In the genomic region with DNA sequence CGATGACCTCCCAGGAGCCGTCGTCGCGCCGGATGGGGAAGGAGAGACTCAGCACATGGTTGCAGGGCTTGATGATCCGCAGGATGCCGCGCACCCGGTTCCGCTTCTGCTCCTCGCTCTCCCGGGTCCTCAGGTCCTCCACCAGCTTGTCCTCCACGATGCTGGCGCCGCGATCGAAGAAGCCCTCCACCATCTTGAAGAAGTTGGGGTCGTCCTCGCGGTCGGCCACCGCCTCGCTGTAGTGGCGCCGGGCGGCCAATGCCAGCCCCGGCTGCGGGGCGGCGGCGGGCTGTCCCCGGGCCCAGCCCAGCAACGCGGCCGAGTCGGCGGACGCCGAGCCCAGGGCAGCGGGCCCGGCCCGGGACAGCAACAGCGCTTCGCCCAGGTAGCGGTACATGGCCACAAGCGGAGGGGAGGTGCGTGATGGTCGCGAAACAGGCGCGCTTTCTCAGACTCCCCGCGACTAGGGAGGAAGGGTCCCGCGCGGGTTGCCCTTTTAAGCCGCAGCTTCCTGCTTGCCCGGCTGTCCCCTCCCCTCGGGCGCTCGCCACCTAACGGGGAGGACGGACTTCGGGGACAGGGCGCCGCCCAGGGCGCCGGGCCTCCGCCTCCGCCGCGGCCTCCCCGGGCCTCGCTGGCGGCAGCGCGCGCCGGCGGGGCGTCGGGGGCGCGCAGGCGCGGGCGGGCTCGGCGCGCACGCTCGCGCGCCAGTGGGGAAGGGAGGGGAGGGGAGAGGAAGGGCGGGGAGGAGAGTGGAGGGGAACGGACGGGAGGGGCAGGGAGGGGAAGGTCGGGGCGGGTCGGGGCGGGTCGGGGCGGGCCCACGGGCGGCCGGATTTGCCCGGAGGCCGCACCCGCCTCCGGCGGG, we compare ENCODE assay signal across 8 cellular contexts. TPM values are rescaled to one million over a fixed set of nuclear protein-coding genes. Genes with fewer than 3 reads are reported as not detected.
DNase-seq lines count a peak whose midpoint lies in the region; ATAC-seq and TF ChIP-seq lines count a peak whose summit lies in the region.

A gene (minus strand): TSS at position 471 of the 868 bp plus-strand sequence. CDS start 74 bp downstream, at position 397.
A gene with protein sequence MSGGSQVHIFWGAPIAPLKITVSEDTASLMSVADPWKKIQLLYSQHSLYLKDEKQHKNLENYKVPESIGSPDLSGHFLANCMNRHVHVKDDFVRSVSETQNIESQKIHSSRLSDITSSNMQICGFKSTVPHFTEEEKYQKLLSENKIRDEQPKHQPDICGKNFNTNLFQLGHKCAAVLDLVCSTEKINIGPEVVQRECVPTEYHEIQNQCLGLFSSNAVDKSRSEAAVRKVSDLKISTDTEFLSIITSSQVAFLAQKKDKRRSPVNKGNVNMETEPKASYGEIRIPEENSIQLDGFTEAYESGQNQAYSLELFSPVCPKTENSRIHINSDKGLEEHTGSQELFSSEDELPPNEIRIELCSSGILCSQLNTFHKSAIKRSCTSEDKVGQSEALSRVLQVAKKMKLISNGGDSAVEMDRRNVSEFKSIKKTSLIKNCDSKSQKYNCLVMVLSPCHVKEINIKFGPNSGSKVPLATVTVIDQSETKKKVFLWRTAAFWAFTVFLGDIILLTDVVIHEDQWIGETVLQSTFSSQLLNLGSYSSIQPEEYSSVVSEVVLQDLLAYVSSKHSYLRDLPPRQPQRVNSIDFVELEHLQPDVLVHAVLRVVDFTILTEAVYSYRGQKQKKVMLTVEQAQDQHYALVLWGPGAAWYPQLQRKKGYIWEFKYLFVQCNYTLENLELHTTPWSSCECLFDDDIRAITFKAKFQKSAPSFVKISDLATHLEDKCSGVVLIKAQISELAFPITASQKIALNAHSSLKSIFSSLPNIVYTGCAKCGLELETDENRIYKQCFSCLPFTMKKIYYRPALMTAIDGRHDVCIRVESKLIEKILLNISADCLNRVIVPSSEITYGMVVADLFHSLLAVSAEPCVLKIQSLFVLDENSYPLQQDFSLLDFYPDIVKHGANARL (plus strand): TSS at position 834 of the 868 bp plus-strand sequence. CDS start 56,149 bp downstream, outside the sequence.

- peak within 1 kb of the TSS; percentile 92 for H3K4me2 ChIP-seq in IMR-90 (ENCODE audit: low read depth, low read length)

- H2BK15ac ChIP-seq in IMR-90 (ENCODE audit: low read depth, low read length), result peak within 1 kb of the TSS; percentile 43; the same call in 2 of the 3 replicates

- H3K4me3 ChIP-seq in IMR-90 (ENCODE audit: insufficient read depth, low read depth, low read length) (peak within 1 kb of the TSS; percentile 84), fibroblast of mammary gland (ENCODE audit: control insufficient read depth, low read depth, low read length) (peak within 1 kb of the TSS; percentile 74)

- H3K36me3 Mint-ChIP-seq in naive thymus-derived CD8-positive, alpha-beta T cell, result peaks cover 0 to 21% (median 8%) of the 10 kb centered on the region in 3 donors

- peak within 1 kb of the TSS; percentile 97 for H2AFZ ChIP-seq in IMR-90 (replicated peaks; ENCODE audit: low read length, poor library complexity)

- peak within 1 kb of the TSS; percentile 99 for H3K23ac ChIP-seq in IMR-90 (ENCODE audit: low read depth, low read length)

- ATAC-seq in GM21526 (IDR thresholded peaks at IDR 0.05; ENCODE audit: low FRiP score, unreplicated experiment) (peak; percentile 54), IMR-90 (ENCODE audit: low read depth) (peak; percentile 85)
- peak; percentile 61 to 62 for ATAC-seq in naive thymus-derived CD8-positive, alpha-beta T cell

- peak within 1 kb of the TSS; percentile 99 for H3K14ac ChIP-seq in IMR-90 (replicated peaks; ENCODE audit: low read depth, low read length)

- no peaks in the 10 kb centered on the region for H3K9me3 Mint-ChIP-seq in naive thymus-derived CD8-positive, alpha-beta T cell

- no peak for TF ChIP-seq RAD21 in IMR-90 (IDR thresholded peaks at IDR 0.05; ENCODE audit: low read length)

- DNase-seq in DMS153 treated with DMSO at 0.1 percent for 48 hours (lab: John Stamatoyannopoulos, UW; ENCODE audit: unreplicated experiment) (peak; percentile 81), IMR-90 (peak; percentile 84), RKO (ENCODE audit: low spot score) (peak; percentile 94), fibroblast of mammary gland (ENCODE audit: low read depth) (peak; percentile 86)
- peak; percentile 68 to 82 for DNase-seq in activated T-helper 1 cell treated with anti-CD3 and anti-CD28 coated beads, Interleukin-2, amount 50 U/mL, for 16 hours (ENCODE audit: low read depth in 1 of 2, low spot score in 1 of 2)
- DNase-seq in naive thymus-derived CD8-positive, alpha-beta T cell, result peak; percentile 77 to 93 (median 82)
- peak; percentile 88 for DNase-seq in stimulated activated naive CD4-positive, alpha-beta T cell treated with Interleukin-2 at 50 U/mL for 16 hours (lab: John Stamatoyannopoulos, UW)

- dilution Hi-C loops in IMR-90 (cut with HindIII; ENCODE audit: low sequenced_read_pairs, unreplicated experiment), result no loop called here

- H4K8ac ChIP-seq in IMR-90 (ENCODE audit: low read depth in 2 of 2, low read length in 2 of 2), result peak within 1 kb of the TSS; percentile 90 to 91

- TSS peak; percentile 72 for BruUV-seq in IMR-90 (replicated peaks; lab: Mats Ljungman, UMichigan)

- peak within 1 kb of the TSS; percentile 89 for H3K56ac ChIP-seq in IMR-90 (ENCODE audit: extremely low read depth, insufficient read depth, low read length)

- H3K4me1 Mint-ChIP-seq in naive thymus-derived CD8-positive, alpha-beta T cell, result peaks cover 17 to 64% (median 58%) of the 10 kb centered on the region in 4 donors

- H3K27ac ChIP-seq in IMR-90 (ENCODE audit: insufficient read depth, low read length), result peak within 1 kb of the TSS; percentile 95

- peak within 1 kb of the TSS; percentile 95 for H2AK9ac ChIP-seq in IMR-90 (replicated peaks; ENCODE audit: low read depth, low read length, poor library complexity)

- peak within 1 kb of the TSS; percentile 66; the same call in 1 of the 2 replicates for H2BK20ac ChIP-seq in IMR-90 (ENCODE audit: low read depth, low read length)

- intact Hi-C loops in IMR-90 (cut with micrococcal nuclease), result loop anchor here (1.0 kb wide), 1 partner anchor 10 kb away; no protein-coding TSS in a partner anchor

- H4K91ac ChIP-seq in IMR-90 (ENCODE audit: insufficient read depth, low read depth, low read length), result peak within 1 kb of the TSS; percentile 93

- H2BK5ac ChIP-seq in IMR-90 (ENCODE audit: low read depth, low read length, poor library complexity, severe bottlenecking), result peak within 1 kb of the TSS; percentile 90

- peak; percentile 87 for TF ChIP-seq POLR2A in IMR-90 (IDR thresholded peaks at IDR 0.05; ENCODE audit: low read depth, low read length)

- TF ChIP-seq CTCF in IMR-90 (conservative IDR thresholded peaks at IDR 0.05; ENCODE audit: low read depth, low read length) (peak; percentile 17; the same call in 1 of the 2 replicates), fibroblast of mammary gland (conservative IDR thresholded peaks at IDR 0.05; ENCODE audit: control insufficient read depth, insufficient read depth, low read depth, low read length) (no peak)

- CTCF ChIA-PET in IMR-90 (lab: Yijun Ruan, JAX), result no interaction called here

- H3K4me1 ChIP-seq in IMR-90 (ENCODE audit: control insufficient read depth, insufficient read depth, low read length), result peaks cover 6% of the 10 kb centered on the region

- peak within 1 kb of the TSS; percentile 87 to 96 (median 94) for H3K4me3 Mint-ChIP-seq in naive thymus-derived CD8-positive, alpha-beta T cell

- no peaks in the 10 kb centered on the region for H3K27me3 ChIP-seq in IMR-90 (ENCODE audit: control insufficient read depth, insufficient read depth, low read length)

- peak within 1 kb of the TSS; percentile 98 for H3K4ac ChIP-seq in IMR-90 (ENCODE audit: low read depth, low read length)

- peak within 1 kb of the TSS; percentile 98 for H3K9ac ChIP-seq in IMR-90 (ENCODE audit: low read depth, low read length)

- H4K20me1 ChIP-seq in IMR-90 (ENCODE audit: insufficient read depth, low read length), result peaks cover 25% of the 10 kb centered on the region

- H3K36me3 ChIP-seq in IMR-90 (ENCODE audit: control insufficient read depth, insufficient read depth, low read length), result peaks cover 4% of the 10 kb centered on the region; the same call in 1 of the 2 replicates

- H2BK120ac ChIP-seq in IMR-90 (ENCODE audit: low read depth, low read length), result peak within 1 kb of the TSS; percentile 80

- peak within 1 kb of the TSS; percentile 79 for H2AK5ac ChIP-seq in IMR-90 (ENCODE audit: low read depth, low read length)

- 1% methylated on average over 20 of the region's 112 CpGs; no CpG with 5 or more reads in 1 of the 2 experiments for WGBS in IMR-90 (ENCODE audit: extremely low coverage in 2 of 2, insufficient read length in 1 of 2), 2 experiments

- H3K27ac Mint-ChIP-seq in naive thymus-derived CD8-positive, alpha-beta T cell, result peak within 1 kb of the TSS; percentile 86 to 97 (median 94)

- H3K79me1 ChIP-seq in IMR-90 (ENCODE audit: low read depth in 1 of 2, low read length in 2 of 2), result peaks cover 9 to 67% of the 10 kb centered on the region in 2 experiments

- H3K27me3 Mint-ChIP-seq in naive thymus-derived CD8-positive, alpha-beta T cell, result no peaks in the 10 kb centered on the region

- peak within 1 kb of the TSS; percentile 44 for H3K18ac ChIP-seq in IMR-90 (ENCODE audit: low read depth, low read length)

- peaks cover 6% of the 10 kb centered on the region; the same call in 1 of the 2 replicates for H3K9me1 ChIP-seq in IMR-90 (ENCODE audit: insufficient read depth, low read length)

- peak within 1 kb of the TSS; percentile 85 for H4K5ac ChIP-seq in IMR-90 (ENCODE audit: low read depth, low read length)

- POLR2A ChIA-PET in IMR-90 (lab: Charles Lee; ENCODE audit: unreplicated experiment), result no interaction called here
- POLR2A ChIA-PET in naive thymus-derived CD8-positive, alpha-beta T cell (lab: Charles Lee), result interaction anchor here (0.6 to 3.5 kb wide), 6 partner anchors 10 to 383 kb away, joined by 3 to 26 read pairs (median 4); no protein-coding TSS in a partner anchor

- in situ Hi-C loops in IMR-90 (cut with MboI; ENCODE audit: low sequenced_read_pairs), result no loop called here

- H3K9me3 ChIP-seq in IMR-90 (ENCODE audit: control insufficient read depth, insufficient read depth, low read length), result no peaks in the 10 kb centered on the region

TF ChIP-seq in IMR-90, 13 proteins besides CTCF, POLR2A, EP300 and RAD21 (continues in another document):
- peak; percentile 9; the same call in 1 of the 2 replicates for TF ChIP-seq MXI1 (IDR thresholded peaks at IDR 0.05; ENCODE audit: borderline replicate concordance, low read depth, low read length)

RNA-seq across cellular contexts. Expression of the first gene that starts in this region (rescaled TPM):
- total RNA-seq in IMR-90 (2012; rRNA removed), result 210 and 222 TPM in 2 replicates
- polyA plus RNA-seq in IMR-90 (2012; rRNA removed), result 58.9 and 64.8 TPM in 2 replicates
- 28.1 and 28.9 TPM in 2 replicates for polyA plus RNA-seq in IMR-90 (2012; cell fraction: cytosol; rRNA removed)
- polyA plus RNA-seq in IMR-90 (2012; cell fraction: nucleus; rRNA removed; ENCODE audit: low replicate concordance), result 14.4 and 40.2 TPM in 2 replicates
- total RNA-seq in naive thymus-derived CD8-positive, alpha-beta T cell, result 10 to 100 TPM; 89.8 to 91.9 TPM
- 100 to 1,000 TPM; 111 to 126 (median 124) TPM for polyA plus RNA-seq in naive thymus-derived CD8-positive, alpha-beta T cell

RNA-seq across cellular contexts. Expression of the second gene that starts in this region (rescaled TPM):
- 19.9 and 28.1 TPM in 2 replicates for total RNA-seq in IMR-90 (2012; rRNA removed)
- polyA plus RNA-seq in IMR-90 (2012; rRNA removed), result 7.4 and 10.6 TPM in 2 replicates
- polyA plus RNA-seq in IMR-90 (2012; cell fraction: cytosol; rRNA removed), result 1.5 and 1.6 TPM in 2 replicates
- polyA plus RNA-seq in IMR-90 (2012; cell fraction: nucleus; rRNA removed; ENCODE audit: low replicate concordance), result 3.1 and 18.1 TPM in 2 replicates
- total RNA-seq in naive thymus-derived CD8-positive, alpha-beta T cell, result 10 to 100 TPM; 24.1 to 24.5 TPM
- 10 to 100 TPM; 17.7 to 22.5 (median 18.7) TPM for polyA plus RNA-seq in naive thymus-derived CD8-positive, alpha-beta T cell

Comparison
In these comparisons a context has a peak if more than half of its experiments do, and no peak if none do; other contexts are left out.
1. Peak in every context shown above with its lines: DNase-seq, ATAC-seq, H3K4me3 ChIP-seq and H3K27ac ChIP-seq.